Comparison of ENCODE assay signal across 1 cellular context in the genomic region with DNA sequence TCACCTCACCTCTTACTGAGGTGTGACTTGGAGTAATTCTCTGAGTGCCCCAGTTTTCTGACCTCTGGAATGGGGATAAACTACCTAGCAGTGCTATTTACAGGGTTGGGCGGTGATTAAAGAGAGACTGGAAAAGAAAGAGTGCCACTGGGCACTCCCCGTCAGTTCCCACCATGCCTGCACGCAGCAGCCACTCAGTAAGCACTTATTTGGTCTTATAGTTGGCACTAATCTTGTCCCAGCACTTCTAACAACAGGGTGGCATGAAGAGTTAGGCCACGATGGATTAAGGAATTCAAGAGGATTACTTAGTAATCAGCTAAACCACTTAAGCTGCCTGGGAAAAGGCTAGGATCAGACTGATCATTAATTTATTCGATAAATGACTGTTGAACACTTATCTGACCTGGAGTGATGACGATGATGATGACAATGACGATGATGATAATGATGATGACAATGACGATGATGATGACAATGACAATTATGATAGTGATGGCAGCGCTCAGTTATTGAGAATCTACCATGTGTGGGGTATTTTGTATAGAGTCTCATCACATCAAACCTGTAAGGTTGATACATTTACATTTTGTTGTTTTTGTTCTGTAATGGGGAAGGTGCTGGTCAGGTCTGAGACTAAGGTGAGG.
TF ChIP-seq lines count a peak whose summit lies in the region.

No MANE protein-coding gene starts in this region.

TF ChIP-seq in K562, 482 proteins besides CTCF, POLR2A, EP300 and RAD21 (continued from another document):
- TF ChIP-seq TSHZ1 (CRISPR knock-in tag; IDR thresholded peaks at IDR 0.05), result no peak
